ENCODE assay signal across 2 cellular contexts in genomic region chr22:17332109-17332508, GRCh38.
TF ChIP-seq lines count a peak whose summit lies in the region.

No MANE protein-coding gene starts in this region.

TF ChIP-seq in liver, 16 proteins besides CTCF, POLR2A, EP300 and RAD21 (continued from another document):
- TF ChIP-seq REST (IDR thresholded peaks at IDR 0.05) (no peak), TAF1 (conservative IDR thresholded peaks at IDR 0.05) (no peak)

TF ChIP-seq in HepG2, 621 proteins besides CTCF, POLR2A, EP300 and RAD21 (continued from another document):
- TF ChIP-seq ZNF142 (CRISPR knock-in tag; IDR thresholded peaks at IDR 0.05) (no peak), ATF7 (IDR thresholded peaks at IDR 0.05) (no peak), ATF7 (CRISPR knock-in tag; IDR thresholded peaks at IDR 0.05) (no peak), NR0B2 (CRISPR knock-in tag; IDR thresholded peaks at IDR 0.05) (no peak), TARDBP (CRISPR knock-in tag; IDR thresholded peaks at IDR 0.05) (no peak), ZNF503 (CRISPR knock-in tag; IDR thresholded peaks at IDR 0.05) (no peak), ZNF619 (CRISPR knock-in tag; IDR thresholded peaks at IDR 0.05) (no peak), GLI4 (CRISPR knock-in tag; IDR thresholded peaks at IDR 0.05; ENCODE audit: borderline replicate concordance) (no peak), ZNF530 (CRISPR knock-in tag; IDR thresholded peaks at IDR 0.05; ENCODE audit: low read depth) (no peak)
